In genomic region chr13:40207110-40207478, GRCh38 we compare ENCODE assay signal across 8 cellular contexts.
DNase-seq lines count a peak whose midpoint lies in the region; ATAC-seq and TF ChIP-seq lines count a peak whose summit lies in the region.

No MANE protein-coding gene starts in this region.

- TF ChIP-seq CTCF in body of pancreas (IDR thresholded peaks at IDR 0.05), result no peak
- no peak for TF ChIP-seq CTCF in GM23338 (conservative IDR thresholded peaks at IDR 0.05; ENCODE audit: low read depth in 2 of 2)

- 96 to 97% methylated on average over 5 of the region's 5 CpGs for WGBS in body of pancreas, 2 donors

- H3K27me3 Mint-ChIP-seq in GM23338 (ENCODE audit: insufficient read depth, low read depth, poor library complexity), result peaks cover 2% of the 10 kb centered on the region

- no peak for DNase-seq in body of pancreas
- DNase-seq in MG63, result no peak
- DNase-seq in HuH-7.5 (ENCODE audit: low spot score), result no peak
- DNase-seq in GM23338 (ENCODE audit: low spot score), result no peak
- no peak for DNase-seq in NCI-H2171 treated with DMSO at 0.1 percent for 48 hours (lab: John Stamatoyannopoulos, UW)

- no peaks in the 10 kb centered on the region for H3K9me3 Mint-ChIP-seq in GM23338

- H2AFZ ChIP-seq in GM23338, result no peak overlapping the region

- H3K9me2 ChIP-seq in GM23338 (ENCODE audit: insufficient read depth), result peaks cover 13% of the 10 kb centered on the region; the same call in 1 of the 2 replicates

- H3K36me3 ChIP-seq in body of pancreas (replicated peaks in 1 of 2; ENCODE audit: insufficient read depth in 1 of 2, low read depth in 2 of 2), result no peaks in the 10 kb centered on the region
- no peaks in the 10 kb centered on the region for H3K36me3 ChIP-seq in MG63
- no peaks in the 10 kb centered on the region for H3K36me3 ChIP-seq in GM23338 (ENCODE audit: insufficient read depth)

- no peaks in the 10 kb centered on the region for H3K79me2 ChIP-seq in GM23338 (replicated peaks; ENCODE audit: insufficient read depth)

- H3K4me2 ChIP-seq in GM23338, result no peak overlapping the region

- intact Hi-C loops in body of pancreas (cut with DNase I), result no loop called here

- no peak overlapping the region for H3K27ac Mint-ChIP-seq in GM23338

- no peaks in the 10 kb centered on the region for H3K27me3 ChIP-seq in body of pancreas
- H3K27me3 ChIP-seq in MG63, result no peaks in the 10 kb centered on the region
- H3K27me3 ChIP-seq in GM23338 (ENCODE audit: insufficient read depth), result no peaks in the 10 kb centered on the region

- peak overlapping the region; percentile 37; the same call in 1 of the 2 replicates for H3K4me3 ChIP-seq in GM08714 (ENCODE audit: low read length)
- no peak overlapping the region for H3K4me3 ChIP-seq in body of pancreas
- no peak overlapping the region for H3K4me3 ChIP-seq in MG63
- H3K4me3 ChIP-seq in GM23338, result no peak overlapping the region

- H3K9me3 ChIP-seq in body of pancreas, result no peaks in the 10 kb centered on the region
- no peaks in the 10 kb centered on the region for H3K9me3 ChIP-seq in MG63

- no peak for TF ChIP-seq POLR2A in body of pancreas (IDR thresholded peaks at IDR 0.05)

- H3K27ac ChIP-seq in body of pancreas (peak overlapping the region; percentile 61 to 84 (median 81)), GM23338 (ENCODE audit: low read depth) (no peak overlapping the region)

- H3F3A ChIP-seq in GM23338 (replicated peaks; ENCODE audit: low read depth), result no peaks in the 10 kb centered on the region

- H3K4me1 ChIP-seq in body of pancreas (peaks cover 23% of the 10 kb centered on the region), GM23338 (ENCODE audit: insufficient read depth) (no peaks in the 10 kb centered on the region)

- ATAC-seq in GM19395 (IDR thresholded peaks at IDR 0.05; ENCODE audit: unreplicated experiment) (peak; percentile 64), HG03175 (IDR thresholded peaks at IDR 0.05; ENCODE audit: unreplicated experiment) (peak; percentile 60), body of pancreas (no peak), GM23338 (no peak)

- no peak overlapping the region for H3K4me3 Mint-ChIP-seq in GM23338

- H3K4me1 Mint-ChIP-seq in GM23338, result peaks cover 5% of the 10 kb centered on the region; the same call in 1 of the 3 replicates

- no peaks in the 10 kb centered on the region for H4K20me1 ChIP-seq in GM23338 (replicated peaks; ENCODE audit: insufficient read depth)

- no peaks in the 10 kb centered on the region for H3K36me3 Mint-ChIP-seq in GM23338 (ENCODE audit: low read depth)

TF ChIP-seq in GM23338, 12 proteins besides CTCF, POLR2A, EP300 and RAD21:
- TF ChIP-seq ZNF331 (CRISPR knock-in tag; IDR thresholded peaks at IDR 0.05; ENCODE audit: low read depth) (no peak), EZH2 (IDR thresholded peaks at IDR 0.05; ENCODE audit: low read depth, unreplicated experiment) (no peak), EZH2phosphoT487 (IDR thresholded peaks at IDR 0.05; ENCODE audit: unreplicated experiment) (no peak), ZNF462 (CRISPR knock-in tag; IDR thresholded peaks at IDR 0.05) (no peak), POLR2AphosphoS5 (IDR thresholded peaks at IDR 0.05; ENCODE audit: low read depth) (no peak), ETS1 (IDR thresholded peaks at IDR 0.05) (no peak)

Comparison
In these comparisons a context has a peak if more than half of its experiments do, and no peak if none do; other contexts are left out.
1. ATAC-seq: peak in GM19395 (single experiment) and HG03175 (single experiment); none in body of pancreas (single experiment) and GM23338 (single experiment).